ENCODE assay signal across 9 cellular contexts in genomic region chr10:21494221-21495001, GRCh38. TPM values are rescaled to one million over a fixed set of nuclear protein-coding genes. Genes with fewer than 3 reads are reported as not detected.
A peak's percentile ranks its signal among the peaks of the same experiment; 100 is the strongest.
DNase-seq lines count a peak whose midpoint lies in the region; ATAC-seq and TF ChIP-seq lines count a peak whose summit lies in the region.
"Had no signal": no experiment of that assay in that cellular context is flagged by ENCODE, and none has a peak within 500 bp of the region (broad histone marks: within the 10 kb centered on the region; RNA-seq: fewer than 3 reads in every experiment).

No MANE protein-coding gene starts in this region.

- H3K4me1 ChIP-seq in mammary epithelial cell (ENCODE audit: insufficient read depth, low read length), result peaks cover 15% of the 10 kb centered on the region

- H3K27ac ChIP-seq in mammary epithelial cell (ENCODE audit: insufficient read depth, low read depth, low read length), result no peak overlapping the region
- H3K27ac ChIP-seq: SK-N-MC had no signal

- H4K20me1 ChIP-seq in mammary epithelial cell (ENCODE audit: insufficient read depth, low read length), result no peaks in the 10 kb centered on the region

- intact Hi-C loops in mammary epithelial cell (cut with micrococcal nuclease), result loop anchor here (1.0 to 5.0 kb wide), 11 partner anchors 158 to 1495 kb away; partner anchors contain the start of genes COMMD3 and DNAJC1

- H3K4me3 Mint-ChIP-seq in stimulated activated naive CD8-positive, alpha-beta T cell treated with anti-CD3 and anti-CD28 coated beads, Interleukin-15, amount 100 ng/mL, for 72 hours, result peak overlapping the region; percentile 87

- peak; percentile 64 for DNase-seq in GM03348 (ENCODE audit: low spot score)
- peak; percentile 62 to 74 for DNase-seq in Kasumi-1 (lab: John Stamatoyannopoulos, UW)
- no peak for DNase-seq in mammary epithelial cell
- peak; percentile 80 for DNase-seq in left kidney (ENCODE audit: low read depth, low spot score)
- DNase-seq in stimulated activated naive CD8-positive, alpha-beta T cell treated with anti-CD3 and anti-CD28 coated beads, Interleukin-15, amount 100 ng/mL, for 72 hours, result peak; percentile 33 to 34

- no peak for ATAC-seq in stimulated activated naive CD8-positive, alpha-beta T cell treated with anti-CD3 and anti-CD28 coated beads, Interleukin-15, amount 100 ng/mL, for 72 hours
- ATAC-seq in HG03280 (IDR thresholded peaks at IDR 0.05; ENCODE audit: unreplicated experiment) (no peak), GM21528 (IDR thresholded peaks at IDR 0.05; ENCODE audit: low FRiP score, unreplicated experiment) (no peak), GM19324 (IDR thresholded peaks at IDR 0.05; ENCODE audit: low FRiP score, unreplicated experiment) (no peak)

- WGBS in mammary epithelial cell (ENCODE audit: low coverage, missing lambda C conversion rate), result 66% methylated on average over 31 of the region's 66 CpGs

- H3K4me1 Mint-ChIP-seq in stimulated activated naive CD8-positive, alpha-beta T cell treated with anti-CD3 and anti-CD28 coated beads, Interleukin-15, amount 100 ng/mL, for 72 hours, result peaks cover 26% of the 10 kb centered on the region

- no peak overlapping the region for H3K9ac ChIP-seq in mammary epithelial cell (ENCODE audit: insufficient read depth, low read length)

- H3K4me3 ChIP-seq in mammary epithelial cell (replicated peaks in 1 of 3; ENCODE audit: insufficient read depth in 1 of 3, low read depth in 2 of 3, low read length in 3 of 3), result peak overlapping the region; percentile 48 to 84 (median 80)

- H2AFZ ChIP-seq in mammary epithelial cell (ENCODE audit: low read depth, low read length), result peak overlapping the region; percentile 81

- peaks cover 67% of the 10 kb centered on the region for H3K27me3 Mint-ChIP-seq in stimulated activated naive CD8-positive, alpha-beta T cell treated with anti-CD3 and anti-CD28 coated beads, Interleukin-15, amount 100 ng/mL, for 72 hours

- dilution Hi-C loops in mammary epithelial cell (cut with HindIII; ENCODE audit: low sequenced_read_pairs), result no loop called here

- H3K27me3 ChIP-seq in mammary epithelial cell (ENCODE audit: insufficient read depth, low read length), result peaks cover 2% of the 10 kb centered on the region

- H3K79me2 ChIP-seq in mammary epithelial cell (ENCODE audit: insufficient read depth, low read length), result peaks cover 2% of the 10 kb centered on the region

- TF ChIP-seq CTCF in mammary epithelial cell (conservative IDR thresholded peaks at IDR 0.05 in 1 of 2, IDR thresholded peaks at IDR 0.05 in 1 of 2; ENCODE audit: extremely low read depth in 1 of 2, insufficient read depth in 1 of 2, low read depth in 1 of 2, low read length in 2 of 2), result no peak

- no peak overlapping the region for H3K27ac Mint-ChIP-seq in stimulated activated naive CD8-positive, alpha-beta T cell treated with anti-CD3 and anti-CD28 coated beads, Interleukin-15, amount 100 ng/mL, for 72 hours

- no peaks in the 10 kb centered on the region for H3K9me3 Mint-ChIP-seq in stimulated activated naive CD8-positive, alpha-beta T cell treated with anti-CD3 and anti-CD28 coated beads, Interleukin-15, amount 100 ng/mL, for 72 hours

- CTCF ChIA-PET in mammary epithelial cell (lab: Charles Lee; ENCODE audit: low non-redundant PET), result no interaction called here

- H3K9me3 ChIP-seq in mammary epithelial cell (replicated peaks; ENCODE audit: insufficient read depth, low read length), result no peaks in the 10 kb centered on the region

- in situ Hi-C loops in mammary epithelial cell (cut with MboI; ENCODE audit: low sequenced_read_pairs in 2 of 2), result loop anchor here in 1 of 2 donors (10.0 to 25.0 kb wide), 2 partner anchors 220 to 407 kb away; no protein-coding TSS in a partner anchor

- H3K4me2 ChIP-seq in mammary epithelial cell (ENCODE audit: insufficient read depth, low read depth, low read length), result peak overlapping the region; percentile 99

- no peaks in the 10 kb centered on the region for H3K36me3 ChIP-seq in mammary epithelial cell (ENCODE audit: insufficient read depth, low read length)

- BruUV-seq in mammary epithelial cell (replicated peaks; lab: Mats Ljungman, UMichigan), result no TSS peak

RNA-seq across cellular contexts. Expression of gene SKIDA1, which starts 31.1 kb away (rescaled TPM):
- total RNA-seq in mammary epithelial cell, result 1 to 10 TPM; 1.3 to 1.5 TPM
- 0.16 TPM for polyA plus RNA-seq in mammary epithelial cell
- polyA minus RNA-seq in mammary epithelial cell, result not detected

RNA-seq across cellular contexts. Expression of gene MLLT10, which starts 39.6 kb away (rescaled TPM):
- 10 to 100 TPM; 33.7 to 38.2 TPM for total RNA-seq in mammary epithelial cell
- 22.9 TPM for polyA plus RNA-seq in mammary epithelial cell
- 13.9 TPM for polyA minus RNA-seq in mammary epithelial cell
